8 cellular contexts compared by ENCODE assay signal in the genomic region with DNA sequence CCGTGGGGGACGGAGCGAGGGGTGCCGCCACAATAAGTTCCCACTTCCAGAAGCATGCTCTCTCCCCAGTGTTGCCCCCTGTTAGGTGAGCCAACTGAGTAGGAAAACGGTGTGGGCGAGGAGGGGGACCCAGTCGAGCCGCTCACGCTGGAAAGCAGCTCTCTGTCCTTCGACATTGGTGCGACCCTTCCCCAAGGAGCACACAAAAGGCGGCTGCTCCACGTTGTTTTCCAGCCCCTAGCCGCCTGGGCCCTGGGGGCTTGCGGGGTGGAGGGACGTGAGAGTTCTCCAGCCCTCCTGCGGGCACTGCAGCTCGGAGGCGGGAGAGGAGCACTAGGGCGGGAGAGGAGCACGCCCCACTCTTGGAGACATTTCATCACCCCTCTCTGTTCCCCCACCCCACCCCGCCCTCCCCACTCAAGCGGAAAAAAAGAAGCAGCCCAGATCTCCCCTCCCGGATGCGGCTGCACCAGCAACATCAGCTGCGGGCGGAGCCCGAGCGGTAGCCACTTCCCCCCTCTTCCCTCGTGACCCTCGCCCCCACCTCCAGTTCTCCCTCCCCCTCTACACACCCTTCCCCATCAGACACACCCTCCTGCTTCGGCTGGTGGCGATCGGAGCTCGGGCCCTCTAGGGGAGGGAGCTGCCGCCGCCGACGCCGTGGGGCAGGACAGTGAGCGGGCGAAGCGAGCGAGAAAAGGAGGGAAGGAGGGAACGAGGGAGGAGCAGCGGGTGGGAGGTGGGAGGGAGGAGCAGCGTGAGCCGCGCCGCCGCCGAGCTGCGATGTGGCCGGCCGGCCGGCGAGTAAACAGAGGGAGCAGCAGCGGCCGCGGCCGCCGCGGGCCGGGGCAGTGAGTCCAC. TPM values are rescaled to one million over a fixed set of nuclear protein-coding genes. Genes with fewer than 3 reads are reported as not detected.
DNase-seq lines count a peak whose midpoint lies in the region; ATAC-seq, FAIRE-seq and TF ChIP-seq lines count a peak whose summit lies in the region.

A gene (plus strand): TSS at position 755 of the 861 bp plus-strand sequence. CDS start 157 bp downstream, outside the sequence.

- peak within 1 kb of the TSS; percentile 96 to 99 (median 98) for H3K27ac Mint-ChIP-seq in naive B cell

- no peak for FAIRE-seq in RCC 7860 (lab: Jason Lieb, UNC)

- DNase-seq in COLO829 (ENCODE audit: low spot score) (peak; percentile 30), GM20000 (ENCODE audit: low spot score) (peak; percentile 83), HT1080 (ENCODE audit: low read depth) (peak; percentile 69), RCC 7860 (ENCODE audit: low spot score) (peak; percentile 26), fibroblast of gingiva (ENCODE audit: low read depth) (peak; percentile 91), naive B cell (peak; percentile 84)
- peak; percentile 81 to 82 for DNase-seq in activated T-cell treated with anti-CD3 and anti-CD28 coated beads, Interleukin-2, amount 50 U/mL, for 48 hours
- DNase-seq in stimulated activated CD8-positive, alpha-beta memory T cell treated with anti-CD3 and anti-CD28 coated beads, Interleukin-7, amount 100 ng/mL, for 48 hours (ENCODE audit: extremely low read depth in 1 of 2, low read depth in 1 of 2), result peak; percentile 66 to 73

- H3K4me1 Mint-ChIP-seq in naive B cell, result peaks cover 14 to 34% (median 19%) of the 10 kb centered on the region in 3 donors

- peak within 1 kb of the TSS; percentile 93 to 99 (median 98) for H3K4me3 Mint-ChIP-seq in naive B cell

- peaks cover 0 to 4% (median 0%) of the 10 kb centered on the region in 7 donors for H3K9me3 Mint-ChIP-seq in naive B cell

- H3K27me3 Mint-ChIP-seq in naive B cell, result no peaks in the 10 kb centered on the region

- ATAC-seq in naive B cell (ENCODE audit: low read depth in 2 of 2), result peak; percentile 69 to 74

- no peaks in the 10 kb centered on the region for H3K36me3 Mint-ChIP-seq in naive B cell

- no peak for TF ChIP-seq CTCF in GM20000 (IDR thresholded peaks at IDR 0.05; ENCODE audit: extremely low read depth, missing control alignments)

RNA-seq across cellular contexts. Expression of the gene that starts here (rescaled TPM):
- total RNA-seq in HT1080 (2014; rRNA removed; shearing (Covaris generic)), result 5.3 and 7.4 TPM in 2 replicates
- 2.2 and 2.4 TPM in 2 replicates for polyA plus RNA-seq in HT1080 (2015; cell fraction: cytosol; rRNA removed)
- polyA plus RNA-seq in HT1080 (2015; cell fraction: nucleus; rRNA removed), result 4.6 and 6.8 TPM in 2 replicates
- polyA plus RNA-seq in naive B cell (ENCODE audit: low read depth in 6 of 6), result 10 to 100 TPM; 15.4 to 29.9 (median 19.7) TPM

Comparison
In these comparisons a context has a peak if more than half of its experiments do, and no peak if none do; other contexts are left out.
1. Peak in every context shown above with its lines: DNase-seq and ATAC-seq.
2. DNase-seq: peak in every context shown above with its lines; median percentile 91 in fibroblast of gingiva; 84 in naive B cell; 83 in GM20000; 82 in activated T-cell treated with anti-CD3 and anti-CD28 coated beads, Interleukin-2, amount 50 U/mL, for 48 hours; 70 in stimulated activated CD8-positive, alpha-beta memory T cell treated with anti-CD3 and anti-CD28 coated beads, Interleukin-7, amount 100 ng/mL, for 48 hours; 69 in HT1080; 30 in COLO829; 26 in RCC 7860.